29 cellular contexts compared by ENCODE assay signal in genomic region chr17:79979841-79980215, GRCh38. TPM values are rescaled to one million over a fixed set of nuclear protein-coding genes. Genes with fewer than 3 reads are reported as not detected.
A peak's percentile ranks its signal among the peaks of the same experiment; 100 is the strongest.
DNase-seq lines count a peak whose midpoint lies in the region; ATAC-seq and TF ChIP-seq lines count a peak whose summit lies in the region.
"Had no signal": no experiment of that assay in that cellular context is flagged by ENCODE, and none has a peak within 500 bp of the region (broad histone marks: within the 10 kb centered on the region; RNA-seq: fewer than 3 reads in every experiment).

No MANE protein-coding gene starts in this region.

- intact Hi-C loops in lower lobe of right lung (cut with DNase I): no loop called here
- intact Hi-C loops in upper lobe of right lung (cut with DNase I): loop anchor here (10.0 kb wide), 1 partner anchor 195 kb away; no protein-coding TSS in a partner anchor

- H3K9me3 ChIP-seq in lower lobe of right lung (no peaks in the 10 kb centered on the region), upper lobe of right lung (no peaks in the 10 kb centered on the region)

- H3K27me3 ChIP-seq in lower lobe of right lung (ENCODE audit: low read depth) (no peaks in the 10 kb centered on the region), upper lobe of right lung (no peaks in the 10 kb centered on the region)

- no peaks in the 10 kb centered on the region for H3K36me3 Mint-ChIP-seq in activated T-cell treated with anti-CD3 and anti-CD28 coated beads, Interleukin-2, amount 50 U/mL, for 24 hours (ENCODE audit: low read depth)
- no peaks in the 10 kb centered on the region for H3K36me3 Mint-ChIP-seq in chondrocyte (ENCODE audit: low read depth)
- H3K36me3 Mint-ChIP-seq in stimulated activated naive B cell treated with anti-CD40 and anti-IgM and Interleukin-4, amounts not matched to agents 10 μg/mL and 1 μg/mL and 100 μg/mL, for 72 hours: no peaks in the 10 kb centered on the region
- H3K36me3 Mint-ChIP-seq: activated naive CD4-positive, alpha-beta T cell treated with anti-CD3 and anti-CD28 coated beads, Interleukin-2, amount 50 U/mL, for 24 hours; naive thymus-derived CD4-positive, alpha-beta T cell; stimulated activated memory B cell treated with anti-CD40 and anti-IgM and Interleukin-4, amounts not matched to agents 10 μg/mL and 1 μg/mL and 100 μg/mL, for 72 hours had no signal

- peaks cover 6% of the 10 kb centered on the region for H3K36me3 ChIP-seq in lower lobe of right lung
- no peaks in the 10 kb centered on the region for H3K36me3 ChIP-seq in upper lobe of right lung

- H3K27ac Mint-ChIP-seq in activated T-cell treated with anti-CD3 and anti-CD28 coated beads, Interleukin-2, amount 50 U/mL, for 24 hours: no peak overlapping the region
- no peak overlapping the region for H3K27ac Mint-ChIP-seq in chondrocyte (ENCODE audit: unreplicated experiment)
- no peak overlapping the region for H3K27ac Mint-ChIP-seq in stimulated activated naive B cell treated with anti-CD40 and anti-IgM and Interleukin-4, amounts not matched to agents 10 μg/mL and 1 μg/mL and 100 μg/mL, for 72 hours
- H3K27ac Mint-ChIP-seq: activated naive CD4-positive, alpha-beta T cell treated with anti-CD3 and anti-CD28 coated beads, Interleukin-2, amount 50 U/mL, for 24 hours; activated T-helper 1 cell treated with anti-CD3 and anti-CD28 coated beads, Interleukin-12 subunit alpha, Interleukin-12 subunit beta, Interleukin-2, Interleukin-4 antibody, amounts not matched to agents 30 ng/mL and 10 ng/mL and 1 ng/mL, durations not matched to agents 14 hours and 24 hours and 36 hours; CD4-positive, alpha-beta T cell; effector memory CD8-positive, alpha-beta T cell; naive thymus-derived CD4-positive, alpha-beta T cell; stimulated activated memory B cell treated with anti-CD40 and anti-IgM and Interleukin-4, amounts not matched to agents 10 μg/mL and 1 μg/mL and 100 μg/mL, for 72 hours had no signal

- no peak for TF ChIP-seq CTCF in chondrocyte (IDR thresholded peaks at IDR 0.05)
- TF ChIP-seq CTCF in lower lobe of right lung (IDR thresholded peaks at IDR 0.05): no peak
- no peak for TF ChIP-seq CTCF in upper lobe of right lung (IDR thresholded peaks at IDR 0.05)

- H3K4me3 ChIP-seq in lower lobe of right lung (no peak overlapping the region), upper lobe of right lung (no peak overlapping the region)

- H3K9me3 Mint-ChIP-seq in activated T-cell treated with anti-CD3 and anti-CD28 coated beads, Interleukin-2, amount 50 U/mL, for 24 hours: no peaks in the 10 kb centered on the region
- no peaks in the 10 kb centered on the region for H3K9me3 Mint-ChIP-seq in chondrocyte (ENCODE audit: low read depth)
- no peaks in the 10 kb centered on the region for H3K9me3 Mint-ChIP-seq in stimulated activated naive B cell treated with anti-CD40 and anti-IgM and Interleukin-4, amounts not matched to agents 10 μg/mL and 1 μg/mL and 100 μg/mL, for 72 hours
- H3K9me3 Mint-ChIP-seq: activated naive CD4-positive, alpha-beta T cell treated with anti-CD3 and anti-CD28 coated beads, Interleukin-2, amount 50 U/mL, for 24 hours; activated T-helper 1 cell treated with anti-CD3 and anti-CD28 coated beads, Interleukin-12 subunit alpha, Interleukin-12 subunit beta, Interleukin-2, Interleukin-4 antibody, amounts not matched to agents 30 ng/mL and 10 ng/mL and 1 ng/mL, durations not matched to agents 14 hours and 24 hours and 36 hours; CD4-positive, alpha-beta T cell; effector memory CD8-positive, alpha-beta T cell; naive thymus-derived CD4-positive, alpha-beta T cell; stimulated activated memory B cell treated with anti-CD40 and anti-IgM and Interleukin-4, amounts not matched to agents 10 μg/mL and 1 μg/mL and 100 μg/mL, for 72 hours had no signal

- H3K27me3 Mint-ChIP-seq in activated T-cell treated with anti-CD3 and anti-CD28 coated beads, Interleukin-2, amount 50 U/mL, for 24 hours: no peaks in the 10 kb centered on the region
- H3K27me3 Mint-ChIP-seq in chondrocyte (ENCODE audit: low read depth): no peaks in the 10 kb centered on the region
- H3K27me3 Mint-ChIP-seq in stimulated activated naive B cell treated with anti-CD40 and anti-IgM and Interleukin-4, amounts not matched to agents 10 μg/mL and 1 μg/mL and 100 μg/mL, for 72 hours: no peaks in the 10 kb centered on the region
- H3K27me3 Mint-ChIP-seq: activated naive CD4-positive, alpha-beta T cell treated with anti-CD3 and anti-CD28 coated beads, Interleukin-2, amount 50 U/mL, for 24 hours; CD4-positive, alpha-beta T cell had no signal

- H3K4me1 ChIP-seq in lower lobe of right lung (no peaks in the 10 kb centered on the region), upper lobe of right lung (no peaks in the 10 kb centered on the region)

- H3K4me3 Mint-ChIP-seq in activated T-cell treated with anti-CD3 and anti-CD28 coated beads, Interleukin-2, amount 50 U/mL, for 24 hours: no peak overlapping the region
- H3K4me3 Mint-ChIP-seq in chondrocyte (ENCODE audit: unreplicated experiment): no peak overlapping the region
- H3K4me3 Mint-ChIP-seq in stimulated activated naive B cell treated with anti-CD40 and anti-IgM and Interleukin-4, amounts not matched to agents 10 μg/mL and 1 μg/mL and 100 μg/mL, for 72 hours: no peak overlapping the region
- H3K4me3 Mint-ChIP-seq: activated naive CD4-positive, alpha-beta T cell treated with anti-CD3 and anti-CD28 coated beads, Interleukin-2, amount 50 U/mL, for 24 hours; activated T-helper 1 cell treated with anti-CD3 and anti-CD28 coated beads, Interleukin-12 subunit alpha, Interleukin-12 subunit beta, Interleukin-2, Interleukin-4 antibody, amounts not matched to agents 30 ng/mL and 10 ng/mL and 1 ng/mL, durations not matched to agents 14 hours and 24 hours and 36 hours; CD4-positive, alpha-beta T cell; effector memory CD8-positive, alpha-beta T cell; naive thymus-derived CD4-positive, alpha-beta T cell; stimulated activated memory B cell treated with anti-CD40 and anti-IgM and Interleukin-4, amounts not matched to agents 10 μg/mL and 1 μg/mL and 100 μg/mL, for 72 hours had no signal

- ATAC-seq in lower lobe of right lung (no peak), upper lobe of right lung (no peak)
- ATAC-seq in stimulated activated naive B cell treated with anti-CD40 and anti-IgM and Interleukin-4, amounts not matched to agents 10 μg/mL and 1 μg/mL and 100 μg/mL, for 72 hours (replicated peaks): no peak
- ATAC-seq: effector memory CD8-positive, alpha-beta T cell; naive thymus-derived CD4-positive, alpha-beta T cell; PC-3; stimulated activated memory B cell treated with anti-CD40 and anti-IgM and Interleukin-4, amounts not matched to agents 10 μg/mL and 1 μg/mL and 100 μg/mL, for 72 hours had no signal

- no peaks in the 10 kb centered on the region for H3K4me1 Mint-ChIP-seq in activated T-cell treated with anti-CD3 and anti-CD28 coated beads, Interleukin-2, amount 50 U/mL, for 24 hours (ENCODE audit: low read depth)
- peaks cover 13% of the 10 kb centered on the region for H3K4me1 Mint-ChIP-seq in chondrocyte (ENCODE audit: low read depth)
- no peaks in the 10 kb centered on the region for H3K4me1 Mint-ChIP-seq in stimulated activated naive B cell treated with anti-CD40 and anti-IgM and Interleukin-4, amounts not matched to agents 10 μg/mL and 1 μg/mL and 100 μg/mL, for 72 hours
- H3K4me1 Mint-ChIP-seq: activated naive CD4-positive, alpha-beta T cell treated with anti-CD3 and anti-CD28 coated beads, Interleukin-2, amount 50 U/mL, for 24 hours; naive thymus-derived CD4-positive, alpha-beta T cell had no signal

- peak; percentile 2 for DNase-seq in activated T-cell treated with anti-CD3 and anti-CD28 coated beads, Interleukin-2, amount 50 U/mL, for 24 hours
- DNase-seq in activated T-cell treated with anti-CD3 and anti-CD28 coated beads, Interleukin-2, amount 50 U/mL, for 48 hours: no peak
- DNase-seq in chondrocyte (ENCODE audit: low spot score) (peak; percentile 85), lower lobe of right lung (peak; percentile 20), upper lobe of right lung (peak; percentile 32), SK-N-DZ (ENCODE audit: low spot score) (no peak), iPS-NIHi7 (ENCODE audit: extremely low spot score) (no peak)
- no peak for DNase-seq in stimulated activated naive B cell treated with anti-CD40 and anti-IgM and Interleukin-4, amounts not matched to agents 10 μg/mL and 1 μg/mL and 100 μg/mL, for 72 hours
- DNase-seq: activated CD4-positive, alpha-beta T cell treated with anti-CD3 and anti-CD28 coated beads, Interleukin-2, amount 50 U/mL, for 4 hours; amniotic stem cell; DMS79 treated with DMSO at 0.1 percent for 48 hours; effector memory CD8-positive, alpha-beta T cell; erythroblast; GDM1; Kasumi-1; midbrain; NCI-H1417 treated with DMSO at 0.1 percent for 48 hours; NCI-H2029 treated with DMSO at 0.1 percent for 48 hours; NCI-H524 treated with DMSO at 0.1 percent for 48 hours; NK-92 treated with Interleukin-12 subunit alpha and Interleukin-12 subunit beta, amount 100 ng/mL, for 24 hours; PC-3; SHP77 treated with DMSO at 0.1 percent for 48 hours; substantia nigra; T1000 had no signal

- H3K27ac ChIP-seq in lower lobe of right lung (no peak overlapping the region), upper lobe of right lung (no peak overlapping the region)

RNA-seq across cellular contexts. Expression of gene TBC1D16, which starts 55.8 kb away (rescaled TPM):
- 51.4 to 72.7 TPM (median 55.4 TPM) in 3 replicates for total RNA-seq in chondrocyte
- 24.7 TPM for total RNA-seq in lower lobe of right lung
- 21.7 TPM for total RNA-seq in upper lobe of right lung
- polyA plus RNA-seq in SK-N-DZ (2014; cell fraction: cytosol; rRNA removed): 29.6 and 30.0 TPM in 2 replicates
- 20.4 and 25.5 TPM in 2 replicates for polyA plus RNA-seq in SK-N-DZ (2014; cell fraction: nucleus; rRNA removed)

RNA-seq across cellular contexts. Expression of gene CCDC40, which starts 56.6 kb away (rescaled TPM):
- total RNA-seq in chondrocyte: 5.8 to 11.8 TPM (median 6.5 TPM) in 3 replicates
- total RNA-seq in lower lobe of right lung: 14.1 TPM
- total RNA-seq in upper lobe of right lung: 3.5 TPM
- polyA plus RNA-seq in SK-N-DZ (2014; cell fraction: cytosol; rRNA removed): 3.7 and 10.0 TPM in 2 replicates
- polyA plus RNA-seq in SK-N-DZ (2014; cell fraction: nucleus; rRNA removed): 11.1 and 13.7 TPM in 2 replicates
- polyA plus RNA-seq: naive thymus-derived CD4-positive, alpha-beta T cell had no signal

Comparison
In these comparisons a context has a peak if more than half of its experiments do, and no peak if none do; other contexts are left out.
1. DNase-seq: peak in activated T-cell treated with anti-CD3 and anti-CD28 coated beads, Interleukin-2, amount 50 U/mL, for 24 hours (single experiment), chondrocyte (single experiment), lower lobe of right lung (single experiment) and upper lobe of right lung (single experiment); none in activated T-cell treated with anti-CD3 and anti-CD28 coated beads, Interleukin-2, amount 50 U/mL, for 48 hours (0 of 2), SK-N-DZ (single experiment), stimulated activated naive B cell treated with anti-CD40 and anti-IgM and Interleukin-4, amounts not matched to agents 10 μg/mL and 1 μg/mL and 100 μg/mL, for 72 hours (single experiment) and iPS-NIHi7 (single experiment).